Comparison of ENCODE assay signal across 6 cellular contexts in genomic region chr10:87738253-87738652, GRCh38.
DNase-seq lines count a peak whose midpoint lies in the region; ATAC-seq, FAIRE-seq and TF ChIP-seq lines count a peak whose summit lies in the region.
"Not testable (repeated sequence)": the region's sequence is repeated elsewhere in the genome, so short reads cannot be mapped to it uniquely, and the experiment has no call there.

No MANE protein-coding gene starts in this region.

- not testable (repeated sequence) for H2AFZ ChIP-seq in K562 (ENCODE audit: low read depth, low read length)

- not testable (repeated sequence) for H3K79me2 ChIP-seq in K562 (ENCODE audit: control insufficient read depth, insufficient read depth, low read length)

- in situ Hi-C loops in K562 (cut with MboI): not testable (repeated sequence)

- H3K36me3 ChIP-seq in HEK293 (ENCODE audit: control insufficient read depth in 2 of 2, insufficient read depth in 1 of 2, low read length in 2 of 2); K562 (ENCODE audit: control insufficient read depth, insufficient read depth, low read length); bronchial epithelial cell (ENCODE audit: control insufficient read depth, insufficient read depth, low read length); liver (ENCODE audit: control insufficient read depth in 4 of 4, insufficient read depth in 3 of 4, low read depth in 1 of 4, low read length in 3 of 4): not testable (repeated sequence)

- H3K4me2 ChIP-seq in K562 (ENCODE audit: insufficient read depth, low read length): not testable (repeated sequence)

- ATAC-seq in K562: not testable (repeated sequence)
- peak; percentile 28 for ATAC-seq in left lobe of liver

- not testable (repeated sequence) for TF ChIP-seq RAD21 in Ishikawa (IDR thresholded peaks at IDR 0.05; ENCODE audit: low read depth); K562 (CRISPR knock-in tag; conservative IDR thresholded peaks at IDR 0.05 in 1 of 2, IDR thresholded peaks at IDR 0.05 in 1 of 2); liver (IDR thresholded peaks at IDR 0.05)

- not testable (repeated sequence) for H3K4me3 ChIP-seq in HEK293 (ENCODE audit: low read depth, low read length); K562; bronchial epithelial cell (ENCODE audit: low read depth, low read length); liver (ENCODE audit: low read depth in 1 of 3, low read length in 3 of 3)

- not testable (repeated sequence) for H3K9me1 ChIP-seq in K562 (ENCODE audit: control insufficient read depth, insufficient read depth, low read length)

- intact Hi-C loops in K562 (cut with micrococcal nuclease): loop anchor here (10.0 kb wide), 1 partner anchor 203 kb away; no protein-coding TSS in a partner anchor

- 0% methylated on average over 1 of the region's 1 CpG for WGBS in K562 (ENCODE audit: insufficient coverage, low coverage, missing lambda C conversion rate)
- 94% methylated on average over 1 of the region's 1 CpG for WGBS in liver

- POLR2A ChIA-PET in HEK293 (lab: Yijun Ruan, JAX); K562 (lab: Yijun Ruan, JAX): not testable (repeated sequence)

- not testable (repeated sequence) for TF ChIP-seq EP300 in Ishikawa (IDR thresholded peaks at IDR 0.05; ENCODE audit: borderline replicate concordance); K562 (IDR thresholded peaks at IDR 0.05; ENCODE audit: low read length)

- DNase-seq in K562 (ENCODE audit: extremely low read depth in 1 of 4, low spot score in 3 of 4); left lobe of liver (ENCODE audit: low spot score): not testable (repeated sequence)
- DNase-seq in bronchial epithelial cell (ENCODE audit: low read depth): peak; percentile 57

- H4K20me1 ChIP-seq in K562 (replicated peaks; ENCODE audit: control insufficient read depth, insufficient read depth, low read length): not testable (repeated sequence)

- H3K4me1 ChIP-seq in HEK293 (ENCODE audit: control insufficient read depth, insufficient read depth, low read length); K562 (replicated peaks in 1 of 2; ENCODE audit: control insufficient read depth in 2 of 2, insufficient read depth in 2 of 2, low read length in 2 of 2): not testable (repeated sequence)
- peaks cover 0 to 15% (median 1%) of the 10 kb centered on the region in 4 donors for H3K4me1 ChIP-seq in liver (ENCODE audit: control insufficient read depth in 4 of 4, insufficient read depth in 4 of 4, low read length in 3 of 4)

- not testable (repeated sequence) for FAIRE-seq in K562 (lab: Jason Lieb, UNC); bronchial epithelial cell (lab: Jason Lieb, UNC)

- H3K9me3 ChIP-seq in HEK293 (ENCODE audit: control insufficient read depth, insufficient read depth, low read depth, low read length); K562 (replicated peaks; ENCODE audit: control insufficient read depth, insufficient read depth, low read depth, low read length); liver (ENCODE audit: control insufficient read depth in 4 of 4, low read length in 3 of 4): not testable (repeated sequence)

- H3K27me3 ChIP-seq in K562 (ENCODE audit: control insufficient read depth in 2 of 2, insufficient read depth in 2 of 2, low read length in 2 of 2); bronchial epithelial cell (ENCODE audit: control insufficient read depth, insufficient read depth, low read length); liver (ENCODE audit: control insufficient read depth in 4 of 4, insufficient read depth in 4 of 4, low read length in 3 of 4): not testable (repeated sequence)

- not testable (repeated sequence) for TF ChIP-seq POLR2A in K562 (conservative IDR thresholded peaks at IDR 0.05)

- H3K9ac ChIP-seq in K562 (ENCODE audit: insufficient read depth in 1 of 2, low read depth in 2 of 2, low read length in 2 of 2); liver (ENCODE audit: low read depth in 1 of 2, low read length in 2 of 2): not testable (repeated sequence)

- not testable (repeated sequence) for H3K27ac ChIP-seq in HEK293 (ENCODE audit: extremely low read depth, low read depth, low read length); K562 (ENCODE audit: extremely low read depth, low read depth, low read length); liver (ENCODE audit: low read depth in 1 of 2, low read length in 2 of 2)

- CTCF ChIA-PET in HEK293 (lab: Yijun Ruan, JAX) (interaction anchor here (2.8 kb wide), 1 partner anchor 81 kb away, joined by 11 read pairs; no protein-coding TSS in a partner anchor), K562 (lab: Yijun Ruan, JAX; ENCODE audit: low intra/inter-chr PET ratio) (interaction anchor here (0.7 kb wide), 1 partner anchor 20 kb away, joined by 3 read pairs; no protein-coding TSS in a partner anchor)

- not testable (repeated sequence) for BruUV-seq in K562 (replicated peaks; lab: Mats Ljungman, UMichigan)

- TF ChIP-seq CTCF in HEK293 (tag by site-specific recombination; IDR thresholded peaks at IDR 0.05); K562 (IDR thresholded peaks at IDR 0.05 in 2 of 3, conservative IDR thresholded peaks at IDR 0.05 in 1 of 3; ENCODE audit: insufficient read depth in 2 of 3, low read depth in 1 of 3, low read length in 3 of 3); bronchial epithelial cell (IDR thresholded peaks at IDR 0.05; ENCODE audit: insufficient read depth, low read length, severe bottlenecking); liver (IDR thresholded peaks at IDR 0.05; ENCODE audit: low read depth, low read length, missing input control): not testable (repeated sequence)

TF ChIP-seq in HEK293, 187 proteins besides CTCF, POLR2A, EP300 and RAD21:
- peak; percentile 75 for TF ChIP-seq ZSCAN4 (tag by site-specific recombination; IDR thresholded peaks at IDR 0.05)

TF ChIP-seq in Ishikawa, 13 proteins besides CTCF, POLR2A, EP300 and RAD21:
- TF ChIP-seq CEBPB (IDR thresholded peaks at IDR 0.05): peak; percentile 70

TF ChIP-seq in K562, 482 proteins besides CTCF, POLR2A, EP300 and RAD21:
- not testable (repeated sequence) for TF ChIP-seq CEBPG (CRISPR knock-in tag; IDR thresholded peaks at IDR 0.05); ATF3 (CRISPR knock-in tag; conservative IDR thresholded peaks at IDR 0.05)
- TF ChIP-seq CEBPG (tag; conservative IDR thresholded peaks at IDR 0.05 in 1 of 2, IDR thresholded peaks at IDR 0.05 in 1 of 2) (peak; percentile 30 to 47; a peak in 1 of 4 replicates), ATF3 (IDR thresholded peaks at IDR 0.05) (peak; percentile 72), CEBPB (tag; IDR thresholded peaks at IDR 0.05) (peak; percentile 69)

TF ChIP-seq in liver, 16 proteins besides CTCF, POLR2A, EP300 and RAD21:
- TF ChIP-seq HNF4A (conservative IDR thresholded peaks at IDR 0.05): peak; percentile 21 to 26
